Comparison of ENCODE assay signal across 20 cellular contexts in genomic region chr10:80141696-80142460, GRCh38. TPM values are rescaled to one million over a fixed set of nuclear protein-coding genes. Genes with fewer than 3 reads are reported as not detected.
DNase-seq lines count a peak whose midpoint lies in the region; ATAC-seq and TF ChIP-seq lines count a peak whose summit lies in the region.
"Had no signal": no experiment of that assay in that cellular context is flagged by ENCODE, and none has a peak within 500 bp of the region (broad histone marks: within the 10 kb centered on the region; RNA-seq: fewer than 3 reads in every experiment).

No MANE protein-coding gene starts in this region.

- H3K14ac ChIP-seq in mesenchymal stem cell (ENCODE audit: low read length in 2 of 2), result no peak overlapping the region

- no peak overlapping the region for H2AFZ ChIP-seq in mesenchymal stem cell (ENCODE audit: low read depth, low read length)

- no peak overlapping the region for H3K4me2 ChIP-seq in mesenchymal stem cell (ENCODE audit: low read length, poor library complexity, severe bottlenecking)

- no peak overlapping the region for H2BK12ac ChIP-seq in mesenchymal stem cell (ENCODE audit: low read length in 2 of 2)

- no peaks in the 10 kb centered on the region for H3K79me1 ChIP-seq in mesenchymal stem cell (replicated peaks; ENCODE audit: low read length, poor library complexity, severe bottlenecking)

- no peak overlapping the region for H3K4ac ChIP-seq in mesenchymal stem cell (ENCODE audit: low read depth in 1 of 2, low read length in 2 of 2)

- no peak for ATAC-seq in Right ventricle myocardium superior (ENCODE audit: poor library complexity)
- no peak for ATAC-seq in HG03521 (IDR thresholded peaks at IDR 0.05; ENCODE audit: unreplicated experiment)
- ATAC-seq: Panc1 had no signal

- H3K27ac ChIP-seq in mesenchymal stem cell (ENCODE audit: low read length, poor library complexity, severe bottlenecking) (no peak overlapping the region), tibial artery (no peak overlapping the region)
- H3K27ac ChIP-seq: C4-2B had no signal

- no peak overlapping the region for H3K23ac ChIP-seq in mesenchymal stem cell (ENCODE audit: low read length in 2 of 2)

- H4K8ac ChIP-seq in mesenchymal stem cell (ENCODE audit: low read length), result no peak overlapping the region

- H3K36me3 ChIP-seq in adipocyte (ENCODE audit: control insufficient read depth, insufficient read depth, low read length, severe bottlenecking), result peaks cover 4% of the 10 kb centered on the region
- peaks cover 0 to 28% of the 10 kb centered on the region in 2 experiments for H3K36me3 ChIP-seq in mesenchymal stem cell (ENCODE audit: control insufficient read depth in 1 of 2, insufficient read depth in 2 of 2, low read depth in 1 of 2, low read length in 2 of 2)
- H3K36me3 ChIP-seq in tibial artery, result no peaks in the 10 kb centered on the region

- WGBS in mesenchymal stem cell, result 89% methylated on average over 15 of the region's 19 CpGs

- H3K27me3 ChIP-seq in adipocyte (replicated peaks; ENCODE audit: control insufficient read depth, insufficient read depth, low read length) (no peaks in the 10 kb centered on the region), mesenchymal stem cell (ENCODE audit: control insufficient read depth in 1 of 2, insufficient read depth in 1 of 2, low read length in 2 of 2) (no peaks in the 10 kb centered on the region), tibial artery (no peaks in the 10 kb centered on the region)
- H3K27me3 ChIP-seq: MG63 had no signal

- H3K27me3 Mint-ChIP-seq in type B pancreatic cell, result peaks cover 13% of the 10 kb centered on the region

- TF ChIP-seq CTCF in tibial artery (IDR thresholded peaks at IDR 0.05), result no peak
- TF ChIP-seq CTCF in type B pancreatic cell (conservative IDR thresholded peaks at IDR 0.05), result no peak

- H3K4me1 Mint-ChIP-seq in type B pancreatic cell (ENCODE audit: unreplicated experiment), result peaks cover 9% of the 10 kb centered on the region

- no peak overlapping the region for H2BK5ac ChIP-seq in mesenchymal stem cell (ENCODE audit: low read depth, low read length, poor library complexity, severe bottlenecking)

- no peak overlapping the region for H3K27ac Mint-ChIP-seq in type B pancreatic cell

- H2BK15ac ChIP-seq in mesenchymal stem cell (ENCODE audit: low read depth, poor library complexity, severe bottlenecking), result no peak overlapping the region

- DNase-seq in cardiac septum (ENCODE audit: low spot score), result peak; percentile 26
- no peak for DNase-seq in Right ventricle myocardium superior
- no peak for DNase-seq in adipocyte (ENCODE audit: low read depth)
- no peak for DNase-seq in mesenchymal stem cell
- peak; percentile 18 to 57 for DNase-seq in tibial artery
- no peak for DNase-seq in stimulated activated naive CD4-positive, alpha-beta T cell treated with Interleukin-2 at 50 U/mL for 16 hours (lab: John Stamatoyannopoulos, UW)
- DNase-seq in type B pancreatic cell (ENCODE audit: extremely low spot score, unreplicated experiment), result no peak
- DNase-seq: CD8-positive, alpha-beta memory T cell; EL; GF-D8; Kasumi-1; MG63; NCI-H1417 treated with DMSO at 0.1 percent for 48 hours; NCI-H1930; NCI-H69 had no signal

- H2AK5ac ChIP-seq in mesenchymal stem cell (ENCODE audit: low read length, severe bottlenecking), result no peak overlapping the region

- H3K9me3 ChIP-seq in adipocyte (ENCODE audit: control insufficient read depth, low read length), result no peaks in the 10 kb centered on the region
- H3K9me3 ChIP-seq in mesenchymal stem cell (ENCODE audit: control insufficient read depth, low read length), result no peaks in the 10 kb centered on the region
- no peaks in the 10 kb centered on the region for H3K9me3 ChIP-seq in tibial artery
- H3K9me3 ChIP-seq: MG63 had no signal

- H3K9ac ChIP-seq in adipocyte (ENCODE audit: low read length) (peak overlapping the region; percentile 44), mesenchymal stem cell (ENCODE audit: low read length) (peak overlapping the region; percentile 59)

- no peak overlapping the region for H2BK120ac ChIP-seq in mesenchymal stem cell (ENCODE audit: low read depth, low read length)

- intact Hi-C loops in cardiac septum (cut with DNase I), result loop anchor here (5.0 kb wide), 1 partner anchor 85 kb away; no protein-coding TSS in a partner anchor
- intact Hi-C loops in Right ventricle myocardium superior (cut with DNase I), result loop anchor here (5.0 kb wide), 2 partner anchors 65 to 80 kb away; partner anchors contain the start of gene ANXA11
- intact Hi-C loops in tibial artery (cut with DNase I; ENCODE audit: low total_unique reads), result no loop called here

- H4K91ac ChIP-seq in mesenchymal stem cell (ENCODE audit: low read length), result no peak overlapping the region

- no peak overlapping the region for H3K18ac ChIP-seq in mesenchymal stem cell (ENCODE audit: low read depth in 1 of 2, low read length in 2 of 2)

- H3K4me3 Mint-ChIP-seq in type B pancreatic cell, result no peak overlapping the region
- H3K4me3 Mint-ChIP-seq: CD8-positive, alpha-beta memory T cell had no signal

- no peaks in the 10 kb centered on the region for H3K36me3 Mint-ChIP-seq in type B pancreatic cell
- H3K36me3 Mint-ChIP-seq: CD8-positive, alpha-beta memory T cell had no signal

- H3K4me1 ChIP-seq in adipocyte (ENCODE audit: control insufficient read depth, insufficient read depth, low read length), result peaks cover 39% of the 10 kb centered on the region
- peaks cover 4% of the 10 kb centered on the region for H3K4me1 ChIP-seq in mesenchymal stem cell (ENCODE audit: control insufficient read depth, insufficient read depth, low read depth, low read length)
- H3K4me1 ChIP-seq in tibial artery, result peaks cover 0 to 26% (median 20%) of the 10 kb centered on the region in 4 donors

- H3K4me3 ChIP-seq in adipocyte (ENCODE audit: low read length), result no peak overlapping the region
- H3K4me3 ChIP-seq in mesenchymal stem cell (ENCODE audit: insufficient read depth in 1 of 2, low read depth in 1 of 2, low read length in 2 of 2), result no peak overlapping the region
- no peak overlapping the region for H3K4me3 ChIP-seq in tibial artery
- H3K4me3 ChIP-seq: MG63 had no signal

- H3K9me3 Mint-ChIP-seq in type B pancreatic cell, result no peaks in the 10 kb centered on the region
- H3K9me3 Mint-ChIP-seq: CD8-positive, alpha-beta memory T cell had no signal

RNA-seq across cellular contexts. Expression of gene PLAC9, which starts 9.3 kb away (rescaled TPM):
- total RNA-seq in cardiac septum, result 30.4 TPM
- 29.1 TPM for total RNA-seq in Right ventricle myocardium superior
- 1.6 TPM for polyA plus RNA-seq in mesenchymal stem cell (2013, experiment 1 of 2)
- 2.0 TPM for polyA plus RNA-seq in mesenchymal stem cell (2013, experiment 2 of 2)
- 8.2 TPM in 1 of 2 replicates, not detected in the other for total RNA-seq in type B pancreatic cell (ENCODE audit: low replicate concordance)
- total RNA-seq: CD8-positive, alpha-beta memory T cell; H4; NCI-H460 had no signal
- polyA plus RNA-seq: CD8-positive, alpha-beta memory T cell had no signal

Comparison
In these comparisons a context has a peak if more than half of its experiments do, and no peak if none do; other contexts are left out.
1. DNase-seq: peak in cardiac septum (single experiment) and tibial artery (2 of 2); none in Right ventricle myocardium superior (single experiment), adipocyte (single experiment), mesenchymal stem cell (single experiment), stimulated activated naive CD4-positive, alpha-beta T cell treated with Interleukin-2 at 50 U/mL for 16 hours (single experiment) and type B pancreatic cell (single experiment).